ENCODE assay signal across 1 cellular context in the genomic region with DNA sequence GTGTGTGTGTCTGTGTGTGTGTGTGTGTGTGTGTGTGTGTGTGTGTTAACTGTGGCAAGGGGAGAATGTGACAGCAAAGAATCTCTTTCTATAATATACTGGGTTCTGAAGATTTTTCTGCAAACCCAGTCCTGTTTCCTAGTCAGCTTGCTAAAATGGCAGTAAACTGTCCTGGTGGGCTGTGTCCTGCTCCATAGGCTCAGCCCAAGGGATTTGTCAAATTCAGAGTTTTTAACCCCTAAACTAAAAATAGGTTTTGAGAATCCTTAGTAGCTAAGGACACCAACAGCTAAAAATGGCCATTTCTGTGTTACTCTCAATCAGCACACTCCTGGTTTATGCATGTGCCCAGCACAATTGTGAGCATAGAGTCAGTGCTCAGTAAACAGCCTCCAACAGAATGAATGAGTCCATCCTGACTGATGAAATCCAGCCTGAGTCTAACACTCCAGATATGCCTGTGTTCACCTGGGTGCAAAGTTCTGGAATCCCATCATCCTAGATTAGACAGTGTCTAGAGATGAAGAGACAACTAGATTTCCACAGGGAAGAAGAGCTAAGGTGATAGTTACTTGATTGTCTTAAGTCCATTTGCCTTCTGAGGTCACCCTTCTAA.
A peak's percentile ranks its signal among the peaks of the same experiment; 100 is the strongest.
TF ChIP-seq lines count a peak whose summit lies in the region.

No MANE protein-coding gene starts in this region.

TF ChIP-seq in HepG2, 621 proteins besides CTCF, POLR2A, EP300 and RAD21 (continued from another document and continues in another):
- TF ChIP-seq ZNF639 (CRISPR knock-in tag; conservative IDR thresholded peaks at IDR 0.05) (0 out of 2 replicates have a peak, but pooled peaks have one; percentile 38), ZNF367 (CRISPR knock-in tag; IDR thresholded peaks at IDR 0.05; ENCODE audit: borderline replicate concordance) (no peak), ZNF33A (CRISPR knock-in tag; IDR thresholded peaks at IDR 0.05; ENCODE audit: borderline replicate concordance) (no peak), NCOR1 (IDR thresholded peaks at IDR 0.05; ENCODE audit: borderline replicate concordance, low read length) (peak; percentile 63), PHF20 (CRISPR knock-in tag; IDR thresholded peaks at IDR 0.05) (no peak; the same call in 1 of the 2 replicates), ETV6 (CRISPR knock-in tag; conservative IDR thresholded peaks at IDR 0.05) (0 out of 2 replicates have a peak, but pooled peaks have one; percentile 50), FOXJ3 (CRISPR knock-in tag; IDR thresholded peaks at IDR 0.05; ENCODE audit: borderline replicate concordance) (peak; percentile 86), KDM2A (CRISPR knock-in tag; IDR thresholded peaks at IDR 0.05; ENCODE audit: borderline replicate concordance, low read depth) (no peak), CCAR2 (optimal IDR thresholded peaks at IDR 0.05; ENCODE audit: low read depth, low read length) (peak; percentile 25), ZNF652 (CRISPR knock-in tag; IDR thresholded peaks at IDR 0.05; ENCODE audit: borderline replicate concordance, low read depth) (peak; percentile 60; the same call in 1 of the 2 replicates), ATF7 (IDR thresholded peaks at IDR 0.05) (peak; percentile 14; the same call in 1 of the 2 replicates), ATF7 (CRISPR knock-in tag; IDR thresholded peaks at IDR 0.05) (no peak; the same call in 1 of the 2 replicates), PRDM10 (CRISPR knock-in tag; IDR thresholded peaks at IDR 0.05; ENCODE audit: low read depth) (peak; percentile 90), KAT2B (IDR thresholded peaks at IDR 0.05; ENCODE audit: borderline replicate concordance, low read depth, low read length) (no peak), SRY (CRISPR knock-in tag; IDR thresholded peaks at IDR 0.05) (no peak), FOSL2 (CRISPR knock-in tag; IDR thresholded peaks at IDR 0.05) (peak; percentile 91), AHR (CRISPR knock-in tag; IDR thresholded peaks at IDR 0.05) (no peak), HBP1 (CRISPR knock-in tag; IDR thresholded peaks at IDR 0.05; ENCODE audit: low read depth) (peak; percentile 98; the same call in 1 of the 2 replicates), CC2D1A (CRISPR knock-in tag; IDR thresholded peaks at IDR 0.05) (no peak), TBX3 (IDR thresholded peaks at IDR 0.05; ENCODE audit: borderline replicate concordance) (peak; percentile 42; the same call in 1 of the 2 replicates), NONO (IDR thresholded peaks at IDR 0.05) (no peak), NONO (CRISPR knock-in tag; conservative IDR thresholded peaks at IDR 0.05) (peak; percentile 57), ELF1 (CRISPR knock-in tag; IDR thresholded peaks at IDR 0.05) (peak; percentile 50; the same call in 1 of the 2 replicates), HNF4A (CRISPR knock-in tag; IDR thresholded peaks at IDR 0.05) (peak; percentile 99), ZNF883 (CRISPR knock-in tag; IDR thresholded peaks at IDR 0.05; ENCODE audit: not compliant biosample characterization) (no peak), PBX3 (CRISPR knock-in tag; IDR thresholded peaks at IDR 0.05; ENCODE audit: borderline replicate concordance) (no peak; the same call in 1 of the 2 replicates), DMAP1 (CRISPR knock-in tag; IDR thresholded peaks at IDR 0.05) (peak; percentile 29; the same call in 1 of the 2 replicates), ZNF354B (CRISPR knock-in tag; IDR thresholded peaks at IDR 0.05) (no peak), TBL1XR1 (IDR thresholded peaks at IDR 0.05; ENCODE audit: borderline replicate concordance, low read length, partially characterized antibody) (no peak), RBFOX2 (IDR thresholded peaks at IDR 0.05; ENCODE audit: low read depth, low read length) (no peak), ISL2 (CRISPR knock-in tag; IDR thresholded peaks at IDR 0.05) (peak; percentile 63; the same call in 1 of the 2 replicates)
- TF ChIP-seq, protein P1, sequence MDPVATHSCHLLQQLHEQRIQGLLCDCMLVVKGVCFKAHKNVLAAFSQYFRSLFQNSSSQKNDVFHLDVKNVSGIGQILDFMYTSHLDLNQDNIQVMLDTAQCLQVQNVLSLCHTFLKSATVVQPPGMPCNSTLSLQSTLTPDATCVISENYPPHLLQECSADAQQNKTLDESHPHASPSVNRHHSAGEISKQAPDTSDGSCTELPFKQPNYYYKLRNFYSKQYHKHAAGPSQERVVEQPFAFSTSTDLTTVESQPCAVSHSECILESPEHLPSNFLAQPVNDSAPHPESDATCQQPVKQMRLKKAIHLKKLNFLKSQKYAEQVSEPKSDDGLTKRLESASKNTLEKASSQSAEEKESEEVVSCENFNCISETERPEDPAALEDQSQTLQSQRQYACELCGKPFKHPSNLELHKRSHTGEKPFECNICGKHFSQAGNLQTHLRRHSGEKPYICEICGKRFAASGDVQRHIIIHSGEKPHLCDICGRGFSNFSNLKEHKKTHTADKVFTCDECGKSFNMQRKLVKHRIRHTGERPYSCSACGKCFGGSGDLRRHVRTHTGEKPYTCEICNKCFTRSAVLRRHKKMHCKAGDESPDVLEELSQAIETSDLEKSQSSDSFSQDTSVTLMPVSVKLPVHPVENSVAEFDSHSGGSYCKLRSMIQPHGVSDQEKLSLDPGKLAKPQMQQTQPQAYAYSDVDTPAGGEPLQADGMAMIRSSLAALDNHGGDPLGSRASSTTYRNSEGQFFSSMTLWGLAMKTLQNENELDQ (CRISPR knock-in tag; IDR thresholded peaks at IDR 0.05; ENCODE audit: borderline replicate concordance), result no peak
- TF ChIP-seq, protein P2, sequence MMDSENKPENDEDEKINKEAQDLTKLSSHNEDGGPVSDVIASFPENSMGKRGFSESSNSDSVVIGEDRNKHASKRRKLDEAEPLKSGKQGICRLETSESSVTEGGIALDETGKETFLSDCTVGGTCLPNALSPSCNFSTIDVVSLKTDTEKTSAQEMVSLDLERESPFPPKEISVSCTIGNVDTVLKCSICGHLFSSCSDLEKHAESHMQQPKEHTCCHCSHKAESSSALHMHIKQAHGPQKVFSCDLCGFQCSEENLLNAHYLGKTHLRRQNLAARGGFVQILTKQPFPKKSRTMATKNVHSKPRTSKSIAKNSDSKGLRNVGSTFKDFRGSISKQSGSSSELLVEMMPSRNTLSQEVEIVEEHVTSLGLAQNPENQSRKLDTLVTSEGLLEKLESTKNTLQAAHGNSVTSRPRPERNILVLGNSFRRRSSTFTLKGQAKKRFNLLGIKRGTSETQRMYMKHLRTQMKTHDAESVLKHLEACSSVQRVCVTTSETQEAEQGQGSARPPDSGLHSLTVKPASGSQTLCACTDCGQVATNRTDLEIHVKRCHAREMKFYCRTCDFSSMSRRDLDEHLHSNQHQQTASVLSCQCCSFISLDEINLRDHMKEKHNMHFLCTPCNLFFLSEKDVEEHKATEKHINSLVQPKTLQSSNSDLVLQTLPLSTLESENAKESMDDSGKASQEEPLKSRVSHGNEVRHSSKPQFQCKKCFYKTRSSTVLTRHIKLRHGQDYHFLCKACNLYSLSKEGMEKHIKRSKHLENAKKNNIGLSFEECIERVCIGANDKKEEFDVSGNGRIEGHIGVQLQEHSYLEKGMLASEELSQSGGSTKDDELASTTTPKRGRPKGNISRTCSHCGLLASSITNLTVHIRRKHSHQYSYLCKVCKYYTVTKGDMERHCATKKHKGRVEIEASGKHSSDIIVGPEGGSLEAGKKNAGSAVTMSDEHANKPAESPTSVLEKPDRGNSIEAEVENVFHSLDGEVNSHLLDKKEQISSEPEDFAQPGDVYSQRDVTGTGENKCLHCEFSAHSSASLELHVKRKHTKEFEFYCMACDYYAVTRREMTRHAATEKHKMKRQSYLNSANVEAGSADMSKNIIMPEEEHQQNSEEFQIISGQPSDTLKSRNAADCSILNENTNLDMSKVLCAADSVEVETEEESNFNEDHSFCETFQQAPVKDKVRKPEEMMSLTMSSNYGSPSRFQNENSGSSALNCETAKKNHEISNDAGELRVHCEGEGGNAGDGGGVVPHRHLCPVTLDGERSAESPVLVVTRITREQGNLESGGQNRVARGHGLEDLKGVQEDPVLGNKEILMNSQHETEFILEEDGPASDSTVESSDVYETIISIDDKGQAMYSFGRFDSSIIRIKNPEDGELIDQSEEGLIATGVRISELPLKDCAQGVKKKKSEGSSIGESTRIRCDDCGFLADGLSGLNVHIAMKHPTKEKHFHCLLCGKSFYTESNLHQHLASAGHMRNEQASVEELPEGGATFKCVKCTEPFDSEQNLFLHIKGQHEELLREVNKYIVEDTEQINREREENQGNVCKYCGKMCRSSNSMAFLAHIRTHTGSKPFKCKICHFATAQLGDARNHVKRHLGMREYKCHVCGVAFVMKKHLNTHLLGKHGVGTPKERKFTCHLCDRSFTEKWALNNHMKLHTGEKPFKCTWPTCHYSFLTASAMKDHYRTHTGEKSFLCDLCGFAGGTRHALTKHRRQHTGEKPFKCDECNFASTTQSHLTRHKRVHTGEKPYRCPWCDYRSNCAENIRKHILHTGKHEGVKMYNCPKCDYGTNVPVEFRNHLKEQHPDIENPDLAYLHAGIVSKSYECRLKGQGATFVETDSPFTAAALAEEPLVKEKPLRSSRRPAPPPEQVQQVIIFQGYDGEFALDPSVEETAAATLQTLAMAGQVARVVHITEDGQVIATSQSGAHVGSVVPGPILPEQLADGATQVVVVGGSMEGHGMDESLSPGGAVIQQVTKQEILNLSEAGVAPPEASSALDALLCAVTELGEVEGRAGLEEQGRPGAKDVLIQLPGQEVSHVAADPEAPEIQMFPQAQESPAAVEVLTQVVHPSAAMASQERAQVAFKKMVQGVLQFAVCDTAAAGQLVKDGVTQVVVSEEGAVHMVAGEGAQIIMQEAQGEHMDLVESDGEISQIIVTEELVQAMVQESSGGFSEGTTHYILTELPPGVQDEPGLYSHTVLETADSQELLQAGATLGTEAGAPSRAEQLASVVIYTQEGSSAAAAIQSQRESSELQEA (CRISPR knock-in tag; IDR thresholded peaks at IDR 0.05; ENCODE audit: not compliant biosample characterization), result no peak
- TF ChIP-seq, protein P3, sequence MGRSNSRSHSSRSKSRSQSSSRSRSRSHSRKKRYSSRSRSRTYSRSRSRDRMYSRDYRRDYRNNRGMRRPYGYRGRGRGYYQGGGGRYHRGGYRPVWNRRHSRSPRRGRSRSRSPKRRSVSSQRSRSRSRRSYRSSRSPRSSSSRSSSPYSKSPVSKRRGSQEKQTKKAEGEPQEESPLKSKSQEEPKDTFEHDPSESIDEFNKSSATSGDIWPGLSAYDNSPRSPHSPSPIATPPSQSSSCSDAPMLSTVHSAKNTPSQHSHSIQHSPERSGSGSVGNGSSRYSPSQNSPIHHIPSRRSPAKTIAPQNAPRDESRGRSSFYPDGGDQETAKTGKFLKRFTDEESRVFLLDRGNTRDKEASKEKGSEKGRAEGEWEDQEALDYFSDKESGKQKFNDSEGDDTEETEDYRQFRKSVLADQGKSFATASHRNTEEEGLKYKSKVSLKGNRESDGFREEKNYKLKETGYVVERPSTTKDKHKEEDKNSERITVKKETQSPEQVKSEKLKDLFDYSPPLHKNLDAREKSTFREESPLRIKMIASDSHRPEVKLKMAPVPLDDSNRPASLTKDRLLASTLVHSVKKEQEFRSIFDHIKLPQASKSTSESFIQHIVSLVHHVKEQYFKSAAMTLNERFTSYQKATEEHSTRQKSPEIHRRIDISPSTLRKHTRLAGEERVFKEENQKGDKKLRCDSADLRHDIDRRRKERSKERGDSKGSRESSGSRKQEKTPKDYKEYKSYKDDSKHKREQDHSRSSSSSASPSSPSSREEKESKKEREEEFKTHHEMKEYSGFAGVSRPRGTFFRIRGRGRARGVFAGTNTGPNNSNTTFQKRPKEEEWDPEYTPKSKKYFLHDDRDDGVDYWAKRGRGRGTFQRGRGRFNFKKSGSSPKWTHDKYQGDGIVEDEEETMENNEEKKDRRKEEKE (IDR thresholded peaks at IDR 0.05), result no peak
